Comparison of ENCODE assay signal across 8 cellular contexts in genomic region chr5:60677831-60678664, GRCh38. TPM values are rescaled to one million over a fixed set of nuclear protein-coding genes. Genes with fewer than 3 reads are reported as not detected.
DNase-seq lines count a peak whose midpoint lies in the region; ATAC-seq and TF ChIP-seq lines count a peak whose summit lies in the region.

No MANE protein-coding gene starts in this region.

- no peaks in the 10 kb centered on the region for H3K36me3 ChIP-seq in thoracic aorta

- peak; percentile 79 for ATAC-seq in GM18511 (IDR thresholded peaks at IDR 0.05; ENCODE audit: unreplicated experiment)
- ATAC-seq in HG03342 (IDR thresholded peaks at IDR 0.05; ENCODE audit: unreplicated experiment): peak; percentile 65
- no peak for ATAC-seq in thoracic aorta (ENCODE audit: insufficient number of reproducible peaks, low FRiP score, low read depth)
- ATAC-seq in HG02840 (IDR thresholded peaks at IDR 0.05; ENCODE audit: low FRiP score, unreplicated experiment): no peak

- H3K9me3 ChIP-seq in thoracic aorta: no peaks in the 10 kb centered on the region

- H3K27me3 ChIP-seq in thoracic aorta (replicated peaks; ENCODE audit: insufficient read depth): no peaks in the 10 kb centered on the region

- no peak overlapping the region for H3K4me3 ChIP-seq in thoracic aorta

- DNase-seq in COR-L47 (lab: John Stamatoyannopoulos, UW) (peak; percentile 5), SW480 (ENCODE audit: low spot score) (peak; percentile 34), globus pallidus (ENCODE audit: low spot score) (peak; percentile 48), thoracic aorta (ENCODE audit: low spot score) (no peak), posterior cingulate gyrus (no peak)

- no peaks in the 10 kb centered on the region for H3K4me1 ChIP-seq in thoracic aorta (ENCODE audit: control insufficient read depth in 1 of 2, low read depth in 2 of 2)

- no peak overlapping the region for H3K27ac ChIP-seq in thoracic aorta

- intact Hi-C loops in posterior cingulate gyrus (cut with DNase I): loop anchor here (5.0 to 10.0 kb wide), 3 partner anchors 204 to 1257 kb away; no protein-coding TSS in a partner anchor

- TF ChIP-seq CTCF in thoracic aorta (IDR thresholded peaks at IDR 0.05): peak; percentile 40

RNA-seq across cellular contexts. Expression of gene DEPDC1B, which starts 21.9 kb away (rescaled TPM):
- not detected for total RNA-seq in thoracic aorta

Comparison
In these comparisons a context has a peak if more than half of its experiments do, and no peak if none do; other contexts are left out.
1. DNase-seq: peak in COR-L47 (single experiment), SW480 (single experiment) and globus pallidus (single experiment); none in thoracic aorta (single experiment) and posterior cingulate gyrus (0 of 10).
2. ATAC-seq: peak in GM18511 (single experiment) and HG03342 (single experiment); none in thoracic aorta (single experiment) and HG02840 (single experiment).